24 cellular contexts compared by ENCODE assay signal in genomic region chr3:11350374-11350773, GRCh38.
DNase-seq lines count a peak whose midpoint lies in the region; ATAC-seq, FAIRE-seq and TF ChIP-seq lines count a peak whose summit lies in the region.
"Had no signal": no experiment of that assay in that cellular context is flagged by ENCODE, and none has a peak within 500 bp of the region (broad histone marks: within the 10 kb centered on the region; RNA-seq: fewer than 3 reads in every experiment).

No MANE protein-coding gene starts in this region.

- H2AFZ ChIP-seq in K562 (ENCODE audit: low read depth, low read length) = no peak overlapping the region

- H3K79me2 ChIP-seq in K562 (ENCODE audit: control insufficient read depth, insufficient read depth, low read length) = no peaks in the 10 kb centered on the region

- H3K9me3 ChIP-seq in A549 (no peaks in the 10 kb centered on the region), K562 (replicated peaks; ENCODE audit: control insufficient read depth, insufficient read depth, low read depth, low read length) (no peaks in the 10 kb centered on the region)
- H3K9me3 ChIP-seq: BE2C, body of pancreas, colonic mucosa, left ventricle myocardium inferior, sigmoid colon, SJCRH30 had no signal

- no peak overlapping the region for H3K4me3 ChIP-seq in A549
- H3K4me3 ChIP-seq in K562 = no peak overlapping the region
- no peak overlapping the region for H3K4me3 ChIP-seq in fibroblast of the aortic adventitia (ENCODE audit: low read depth, low read length)
- H3K4me3 ChIP-seq: body of pancreas, colonic mucosa, left ventricle myocardium inferior, sigmoid colon, SJCRH30 had no signal

- TF ChIP-seq EP300 in A549 (IDR thresholded peaks at IDR 0.05) (no peak), K562 (IDR thresholded peaks at IDR 0.05; ENCODE audit: low read length) (no peak)

- peak in 1 of 2 experiments; percentile 16 for DNase-seq in A549 (ENCODE audit: low read depth in 1 of 2, low spot score in 1 of 2)
- DNase-seq in HS-27A (ENCODE audit: low read depth) = peak; percentile 20
- no peak for DNase-seq in K562 (ENCODE audit: extremely low read depth in 1 of 4, low spot score in 3 of 4)
- peak; percentile 44 for DNase-seq in fibroblast of the aortic adventitia (ENCODE audit: low read depth)
- DNase-seq in C1 segment of cervical spinal cord (lab: John Stamatoyannopoulos, UW) = no peak
- no peak for DNase-seq in activated CD8-positive, alpha-beta memory T cell treated with anti-CD3 and anti-CD28 coated beads, Interleukin-2, amount 50 U/mL, for 48 hours
- DNase-seq in activated CD4-positive, alpha-beta memory T cell treated with anti-CD3 and anti-CD28 coated beads, Interleukin-2, amount 10 ng/mL, durations not matched to agents 7 days and 5 days = no peak
- DNase-seq: activated effector memory CD4-positive, alpha-beta T cell treated with Interleukin-2 at 50 U/mL for 16 hours; BE2C; body of pancreas; colonic mucosa; COR-L47; DND-41; KG1; left ventricle myocardium inferior; NCI-H1092 treated with DMSO at 0.1 percent for 48 hours; NCI-H2081; NCI-H446; sigmoid colon; SJCRH30; T-helper 17 cell had no signal

- no peak overlapping the region for H3K4me3 Mint-ChIP-seq in activated CD4-positive, alpha-beta memory T cell treated with anti-CD3 and anti-CD28 coated beads, Interleukin-2, amount 10 ng/mL, durations not matched to agents 7 days and 5 days
- H3K4me3 Mint-ChIP-seq: T-helper 17 cell had no signal

- no peak for TF ChIP-seq RAD21 in A549 (conservative IDR thresholded peaks at IDR 0.05 in 1 of 2, IDR thresholded peaks at IDR 0.05 in 1 of 2)
- no peak for TF ChIP-seq RAD21 in K562 (CRISPR knock-in tag; conservative IDR thresholded peaks at IDR 0.05 in 1 of 2, IDR thresholded peaks at IDR 0.05 in 1 of 2)

- H3K4me2 ChIP-seq in A549 = 0 out of 3 replicates have a peak overlapping the region, but pooled peaks have one; percentile 15
- H3K4me2 ChIP-seq in K562 (ENCODE audit: insufficient read depth, low read length) = no peak overlapping the region

- CTCF ChIA-PET in A549 (lab: Yijun Ruan, JAX) = interaction anchor here (0.9 to 5.1 kb wide), 4 partner anchors 15 to 290 kb away, joined by 4 to 33 read pairs (median 7); no protein-coding TSS in a partner anchor
- CTCF ChIA-PET in K562 (lab: Yijun Ruan, JAX; ENCODE audit: low intra/inter-chr PET ratio) = interaction anchor here (0.6 kb wide), 1 partner anchor 113 kb away, joined by 4 read pairs; no protein-coding TSS in a partner anchor
- CTCF ChIA-PET in activated CD4-positive, alpha-beta memory T cell treated with anti-CD3 and anti-CD28 coated beads, Interleukin-2, amount 10 ng/mL, durations not matched to agents 7 days and 5 days (lab: Charles Lee) = interaction anchor here (2.2 kb wide), 1 partner anchor 15 kb away, joined by 9 read pairs; no protein-coding TSS in a partner anchor

- peaks cover 9% of the 10 kb centered on the region; the same call in 2 of the 3 replicates for H3K4me1 ChIP-seq in A549
- H3K4me1 ChIP-seq in K562 (replicated peaks in 1 of 2; ENCODE audit: control insufficient read depth in 2 of 2, insufficient read depth in 2 of 2, low read length in 2 of 2) = no peaks in the 10 kb centered on the region
- H3K4me1 ChIP-seq: BE2C, body of pancreas, colonic mucosa, left ventricle myocardium inferior, sigmoid colon, SJCRH30 had no signal

- no peaks in the 10 kb centered on the region for H3K4me1 Mint-ChIP-seq in activated CD4-positive, alpha-beta memory T cell treated with anti-CD3 and anti-CD28 coated beads, Interleukin-2, amount 10 ng/mL, durations not matched to agents 7 days and 5 days
- H3K4me1 Mint-ChIP-seq: T-helper 17 cell had no signal

- no peak for FAIRE-seq in A549 (lab: Jason Lieb, UNC)
- FAIRE-seq in K562 (lab: Jason Lieb, UNC) = peak; percentile 51
- FAIRE-seq: H1 had no signal

- BruUV-seq in K562 (replicated peaks; lab: Mats Ljungman, UMichigan) = no TSS peak

- intact Hi-C loops in K562 (cut with micrococcal nuclease) = no loop called here

- H3K36me3 Mint-ChIP-seq in activated CD4-positive, alpha-beta memory T cell treated with anti-CD3 and anti-CD28 coated beads, Interleukin-2, amount 10 ng/mL, durations not matched to agents 7 days and 5 days (ENCODE audit: low read depth) = peaks cover 72% of the 10 kb centered on the region

- TF ChIP-seq POLR2A in A549 (IDR thresholded peaks at IDR 0.05; ENCODE audit: low read length) (no peak), K562 (conservative IDR thresholded peaks at IDR 0.05) (no peak)

- peaks cover 7% of the 10 kb centered on the region for H3K9me3 Mint-ChIP-seq in activated CD4-positive, alpha-beta memory T cell treated with anti-CD3 and anti-CD28 coated beads, Interleukin-2, amount 10 ng/mL, durations not matched to agents 7 days and 5 days

- H4K20me1 ChIP-seq in K562 (replicated peaks; ENCODE audit: control insufficient read depth, insufficient read depth, low read length) = no peaks in the 10 kb centered on the region

- H3K27ac ChIP-seq in A549 (no peak overlapping the region), K562 (ENCODE audit: extremely low read depth, low read depth, low read length) (no peak overlapping the region)
- H3K27ac ChIP-seq: body of pancreas, colonic mucosa, left ventricle myocardium inferior, sigmoid colon, SJCRH30, VCaP had no signal

- peaks cover 23% of the 10 kb centered on the region for H3K36me3 ChIP-seq in K562 (ENCODE audit: control insufficient read depth, insufficient read depth, low read length)
- H3K36me3 ChIP-seq: BE2C, colonic mucosa had no signal

- in situ Hi-C loops in K562 (cut with MboI) = no loop called here

- WGBS in A549 (ENCODE audit: missing lambda C conversion rate) = 48% methylated on average over 2 of the region's 2 CpGs
- WGBS in K562 (ENCODE audit: insufficient coverage, low coverage, missing lambda C conversion rate) = 60% methylated on average over 2 of the region's 2 CpGs

- POLR2A ChIA-PET in A549 (lab: Yijun Ruan, JAX) = no interaction called here
- POLR2A ChIA-PET in K562 (lab: Yijun Ruan, JAX) = no interaction called here
- POLR2A ChIA-PET in activated CD4-positive, alpha-beta memory T cell treated with anti-CD3 and anti-CD28 coated beads, Interleukin-2, amount 10 ng/mL, durations not matched to agents 7 days and 5 days (lab: Charles Lee) = no interaction called here

- H3K9me1 ChIP-seq in K562 (ENCODE audit: control insufficient read depth, insufficient read depth, low read length) = no peaks in the 10 kb centered on the region

- H3K9ac ChIP-seq in K562 (ENCODE audit: insufficient read depth in 1 of 2, low read depth in 2 of 2, low read length in 2 of 2) = no peak overlapping the region

- H3K27ac Mint-ChIP-seq in activated CD4-positive, alpha-beta memory T cell treated with anti-CD3 and anti-CD28 coated beads, Interleukin-2, amount 10 ng/mL, durations not matched to agents 7 days and 5 days = no peak overlapping the region
- H3K27ac Mint-ChIP-seq: T-helper 17 cell had no signal

- no peak for ATAC-seq in A549
- ATAC-seq in K562 = no peak
- ATAC-seq in HG03175 (IDR thresholded peaks at IDR 0.05; ENCODE audit: unreplicated experiment) = no peak
- ATAC-seq: body of pancreas, T-helper 17 cell had no signal

- H3K27me3 Mint-ChIP-seq in activated CD4-positive, alpha-beta memory T cell treated with anti-CD3 and anti-CD28 coated beads, Interleukin-2, amount 10 ng/mL, durations not matched to agents 7 days and 5 days = no peaks in the 10 kb centered on the region
- H3K27me3 Mint-ChIP-seq: T-helper 17 cell had no signal

- H3K27me3 ChIP-seq in K562 (ENCODE audit: control insufficient read depth in 2 of 2, insufficient read depth in 2 of 2, low read length in 2 of 2) = no peaks in the 10 kb centered on the region
- H3K27me3 ChIP-seq: BE2C, body of pancreas, colonic mucosa, sigmoid colon, SJCRH30 had no signal

- TF ChIP-seq CTCF in A549 (IDR thresholded peaks at IDR 0.05) = no peak
- no peak for TF ChIP-seq CTCF in K562 (IDR thresholded peaks at IDR 0.05 in 2 of 3, conservative IDR thresholded peaks at IDR 0.05 in 1 of 3; ENCODE audit: insufficient read depth in 2 of 3, low read depth in 1 of 3, low read length in 3 of 3)
- no peak for TF ChIP-seq CTCF in fibroblast of the aortic adventitia (IDR thresholded peaks at IDR 0.05; ENCODE audit: insufficient read depth, low read length)

TF ChIP-seq in A549, 52 proteins besides CTCF, POLR2A, EP300 and RAD21 (continues in another document):
- TF ChIP-seq CBX8 (IDR thresholded peaks at IDR 0.05) = no peak
- TF ChIP-seq RARB (CRISPR knock-in tag; IDR thresholded peaks at IDR 0.05) = no peak
- TF ChIP-seq SREBF2 (IDR thresholded peaks at IDR 0.05) = no peak
- no peak for TF ChIP-seq SMC3 (IDR thresholded peaks at IDR 0.05)
- no peak for TF ChIP-seq CEBPB (IDR thresholded peaks at IDR 0.05)
- no peak for TF ChIP-seq ZNF302 (CRISPR knock-in tag; IDR thresholded peaks at IDR 0.05)
- no peak for TF ChIP-seq ZC3H11A (IDR thresholded peaks at IDR 0.05)
- no peak for TF ChIP-seq NPAS2 (CRISPR knock-in tag; IDR thresholded peaks at IDR 0.05; ENCODE audit: borderline replicate concordance)
- TF ChIP-seq USF2 (IDR thresholded peaks at IDR 0.05) = no peak
- TF ChIP-seq MYC (IDR thresholded peaks at IDR 0.05; ENCODE audit: borderline replicate concordance, low read length) = no peak

TF ChIP-seq in K562, 482 proteins besides CTCF, POLR2A, EP300 and RAD21:
- TF ChIP-seq HIVEP1 (CRISPR knock-in tag; IDR thresholded peaks at IDR 0.05) (no peak), ZNF197 (CRISPR knock-in tag; IDR thresholded peaks at IDR 0.05; ENCODE audit: low read depth) (no peak), CREBBP (IDR thresholded peaks at IDR 0.05; ENCODE audit: low read depth, low read length) (no peak), CEBPB (tag; IDR thresholded peaks at IDR 0.05) (no peak), RBM25 (IDR thresholded peaks at IDR 0.05; ENCODE audit: low read depth, low read length, severe bottlenecking) (no peak)

Comparison
In these comparisons a context has a peak if more than half of its experiments do, and no peak if none do; other contexts are left out.
1. DNase-seq: peak in HS-27A (single experiment) and fibroblast of the aortic adventitia (single experiment); none in K562 (0 of 4), C1 segment of cervical spinal cord (0 of 14), activated CD8-positive, alpha-beta memory T cell treated with anti-CD3 and anti-CD28 coated beads, Interleukin-2, amount 50 U/mL, for 48 hours (single experiment) and activated CD4-positive, alpha-beta memory T cell treated with anti-CD3 and anti-CD28 coated beads, Interleukin-2, amount 10 ng/mL, durations not matched to agents 7 days and 5 days (single experiment).